ENCODE assay signal across 8 cellular contexts in the genomic region with DNA sequence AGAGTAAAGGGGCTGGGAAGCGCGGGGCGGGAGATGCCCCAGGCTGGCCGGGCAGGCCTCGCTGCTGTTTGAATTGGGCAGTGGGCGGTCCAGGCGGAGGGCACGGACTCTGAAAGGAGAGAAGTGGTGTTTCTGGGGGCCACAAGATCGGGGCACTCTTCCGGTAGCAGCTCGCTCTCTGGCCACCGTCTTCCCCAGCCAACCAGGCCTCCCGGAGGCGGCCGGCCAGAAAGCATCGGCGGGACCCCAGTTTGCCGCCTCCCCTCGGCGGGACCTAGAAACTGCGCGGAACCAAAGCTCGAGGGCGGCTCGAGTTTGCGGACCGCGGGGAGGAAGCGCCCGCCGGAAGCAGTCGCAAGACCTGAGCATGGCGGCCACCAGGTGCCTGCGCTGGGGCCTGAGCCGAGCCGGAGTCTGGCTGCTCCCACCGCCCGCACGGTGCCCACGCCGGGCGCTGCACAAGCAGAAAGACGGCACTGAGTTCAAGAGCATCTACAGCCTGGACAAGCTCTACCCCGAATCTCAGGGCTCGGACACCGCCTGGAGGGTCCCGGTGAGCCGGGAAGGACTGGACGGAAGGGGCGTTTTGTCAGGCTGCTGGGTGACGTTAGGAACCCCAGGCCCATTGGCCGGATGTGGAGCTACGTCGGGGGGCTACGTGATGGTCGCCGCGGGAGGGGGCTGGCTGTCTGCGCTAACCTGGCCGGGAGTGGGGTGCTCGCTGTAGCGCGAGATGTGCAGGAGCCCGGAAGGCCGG. TPM values are rescaled to one million over a fixed set of nuclear protein-coding genes. Genes with fewer than 3 reads are reported as not detected.
DNase-seq lines count a peak whose midpoint lies in the region; ATAC-seq and TF ChIP-seq lines count a peak whose summit lies in the region.

A gene (plus strand): TSS at position 351 of the 757 bp plus-strand sequence. CDS start 17 bp downstream, at position 368.

- 0 to 3% (median 2%) methylated on average over 64 to 65 of the region's 65 CpGs for WGBS in adipose tissue, 3 donors
- 2 to 3% methylated on average over 61 to 65 of the region's 65 CpGs for WGBS in heart right ventricle, 2 donors
- WGBS in upper lobe of left lung, 2 donors: 4 to 14% methylated on average over 12 to 47 of the region's 65 CpGs

- H3K36me3 ChIP-seq in heart right ventricle (peaks cover 0 to 16% (median 0%) of the 10 kb centered on the region in 9 donors), upper lobe of left lung (peaks cover 0 to 12% (median 3%) of the 10 kb centered on the region in 4 donors)

- TF ChIP-seq CTCF in GM12872 (IDR thresholded peaks at IDR 0.05; ENCODE audit: insufficient read depth, low read depth, low read length): peak; percentile 34; the same call in 1 of the 3 replicates
- TF ChIP-seq CTCF in heart right ventricle (IDR thresholded peaks at IDR 0.05): peak in 8 of 9 donors; percentile 28 to 72 (median 59)
- TF ChIP-seq CTCF in upper lobe of left lung (IDR thresholded peaks at IDR 0.05): peak; percentile 65 to 88 (median 76)

- H3K4me3 ChIP-seq in heart right ventricle: peak within 1 kb of the TSS; percentile 73 to 97 (median 90)
- peak within 1 kb of the TSS; percentile 53 to 99 (median 82) for H3K4me3 ChIP-seq in upper lobe of left lung

- peak; percentile 78 for ATAC-seq in HG02588 (IDR thresholded peaks at IDR 0.05; ENCODE audit: unreplicated experiment)
- ATAC-seq in heart right ventricle: peak; percentile 90 to 94 (median 92)
- peak; percentile 94 to 97 for ATAC-seq in upper lobe of left lung (ENCODE audit: low FRiP score in 2 of 2)

- DNase-seq in NCI-H1048 (lab: John Stamatoyannopoulos, UW) (peak; percentile 75), T follicular helper cell (ENCODE audit: low read depth) (peak; percentile 59), heart right ventricle (peak; percentile 84 to 85), posterior vena cava (ENCODE audit: low spot score) (peak; percentile 95), upper lobe of left lung (peak; percentile 84 to 95)

- no peaks in the 10 kb centered on the region for H3K9me3 ChIP-seq in heart right ventricle
- H3K9me3 ChIP-seq in upper lobe of left lung: no peaks in the 10 kb centered on the region

- H3K4me1 ChIP-seq in heart right ventricle (peaks cover 12 to 35% (median 28%) of the 10 kb centered on the region in 9 donors), upper lobe of left lung (peaks cover 13 to 20% (median 17%) of the 10 kb centered on the region in 4 donors)

- H3K27ac ChIP-seq in adipose tissue (ENCODE audit: low read depth, low read length): no peak within 1 kb of the TSS
- peak within 1 kb of the TSS; percentile 87 to 96 (median 92) for H3K27ac ChIP-seq in heart right ventricle
- peak within 1 kb of the TSS; percentile 79 to 91 (median 88) for H3K27ac ChIP-seq in upper lobe of left lung

- H3K27me3 ChIP-seq in heart right ventricle (no peaks in the 10 kb centered on the region), upper lobe of left lung (no peaks in the 10 kb centered on the region)

- intact Hi-C loops in heart right ventricle (cut with DNase I): loop anchor here in 7 of 10 donors (1.0 to 10.0 kb wide), 5 partner anchors 26 to 51 kb away; a partner anchor contains a TSS
- intact Hi-C loops in posterior vena cava (cut with DNase I): no loop called here

- no peak for TF ChIP-seq EP300 in upper lobe of left lung (IDR thresholded peaks at IDR 0.05)

- TF ChIP-seq POLR2A in upper lobe of left lung (IDR thresholded peaks at IDR 0.05): peak in 2 of 4 donors; percentile 51 to 64

RNA-seq across cellular contexts. Expression of the gene that starts here (rescaled TPM):
- polyA plus RNA-seq in adipose tissue: 10 to 100 TPM; 27.7 to 43.5 (median 39.3) TPM
- 10 to 100 TPM; 43.7 to 64.1 (median 51.7) TPM for total RNA-seq in heart right ventricle
- 10 to 100 TPM; 71.8 to 72.3 TPM for polyA plus RNA-seq in heart right ventricle
- total RNA-seq in posterior vena cava: 10 to 100 TPM; 23.3 to 23.5 TPM
- total RNA-seq in upper lobe of left lung: 10 to 100 TPM; 10.5 to 41.0 (median 21.8) TPM

Comparison
In these comparisons a context has a peak if more than half of its experiments do, and no peak if none do; other contexts are left out.
1. intact Hi-C loops: an anchor here in heart right ventricle (1.0 to 10.0 kb wide); none called in posterior vena cava.